In the genomic region with DNA sequence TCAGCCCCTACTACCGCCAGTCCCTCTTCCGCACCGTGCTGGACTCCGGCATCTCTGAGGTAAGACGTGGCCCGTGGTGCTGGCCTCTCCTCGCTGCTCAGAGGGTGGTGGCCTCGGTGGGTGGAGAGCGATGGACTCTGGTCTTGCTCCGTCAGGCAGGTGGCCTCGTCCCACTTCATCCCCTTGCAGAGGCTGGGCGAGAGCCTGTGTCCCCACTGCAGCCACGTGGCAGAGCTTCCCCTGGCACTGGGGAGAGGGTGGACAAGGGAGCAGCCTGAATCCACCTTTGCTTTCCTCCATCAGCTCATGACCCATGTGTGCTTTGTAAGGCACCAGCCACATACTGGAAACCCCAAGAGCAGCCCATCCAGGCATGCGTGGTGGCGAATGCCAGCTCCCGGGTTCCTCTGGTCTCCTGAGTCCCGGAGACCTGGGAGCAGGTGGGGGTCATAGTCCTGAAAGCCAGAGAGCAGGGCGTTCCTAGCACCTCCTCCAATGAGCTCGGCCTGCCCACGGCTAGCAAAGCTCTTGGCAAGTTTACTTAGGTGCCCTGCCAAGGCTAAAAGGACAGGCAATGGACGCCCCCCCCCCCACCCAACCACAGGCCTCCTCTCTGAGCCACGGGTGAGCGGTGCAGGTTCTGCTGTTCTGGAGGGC, we compare ENCODE assay signal across 5 cellular contexts. TPM values are rescaled to one million over a fixed set of nuclear protein-coding genes. Genes with fewer than 3 reads are reported as not detected.
"Had no signal": no experiment of that assay in that cellular context is flagged by ENCODE, and none has a peak within 500 bp of the region (broad histone marks: within the 10 kb centered on the region; RNA-seq: fewer than 3 reads in every experiment).

No MANE protein-coding gene starts in this region.

RNA-seq across cellular contexts. Expression of a gene that starts 0.6 kb away (rescaled TPM):
- total RNA-seq: GM23338, H1, H9, HT-29, IMR-90 had no signal
- polyA plus RNA-seq: GM23338, H1, IMR-90 had no signal
